ENCODE assay signal across 4 cellular contexts in the genomic region with DNA sequence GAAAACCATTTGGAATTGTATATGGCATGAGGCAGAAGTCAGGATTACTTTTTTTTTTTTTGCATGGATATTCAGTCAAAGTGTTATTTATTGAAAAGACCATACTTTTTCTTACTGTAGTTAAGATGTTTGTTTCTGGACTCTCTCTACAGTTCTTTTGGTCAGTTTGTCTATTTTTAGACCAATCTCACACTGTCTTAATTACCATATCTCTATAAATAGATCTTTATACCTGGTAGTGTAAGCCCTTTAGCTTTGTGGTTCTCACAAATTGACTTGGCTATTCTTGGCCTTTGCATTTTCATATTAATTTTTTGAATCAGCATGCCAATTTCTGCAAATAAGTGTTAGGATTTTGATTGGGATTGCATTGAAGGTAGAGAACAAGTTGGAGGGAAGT.
"Had no signal": no experiment of that assay in that cellular context is flagged by ENCODE, and none has a peak within 500 bp of the region (broad histone marks: within the 10 kb centered on the region; RNA-seq: fewer than 3 reads in every experiment).

No MANE protein-coding gene starts in this region.

- H3K4me2 ChIP-seq: GM23338 had no signal

- H3K4me3 ChIP-seq: GM23338, K562 had no signal

- H2AFZ ChIP-seq: GM23338 had no signal

- ATAC-seq: GM23338, K562 had no signal

- DNase-seq: H9, HCEC 1CT had no signal
